1 cellular context compared by ENCODE assay signal in genomic region chr5:176379881-176380280, GRCh38.
TF ChIP-seq lines count a peak whose summit lies in the region.

No MANE protein-coding gene starts in this region.

TF ChIP-seq in GM12878, 131 proteins besides CTCF, POLR2A, EP300 and RAD21:
- TF ChIP-seq SPI1 (IDR thresholded peaks at IDR 0.05; ENCODE audit: borderline replicate concordance, insufficient read depth, low read depth, low read length) (peak; percentile 84), STAT3 (IDR thresholded peaks at IDR 0.05; ENCODE audit: low read depth, low read length) (no peak), JUND (IDR thresholded peaks at IDR 0.05; ENCODE audit: low read depth, low read length) (no peak)
